15 cellular contexts compared by ENCODE assay signal in genomic region chr5:138636401-138636944, GRCh38.
"Had no signal": no experiment of that assay in that cellular context is flagged by ENCODE, and none has a peak within 500 bp of the region (broad histone marks: within the 10 kb centered on the region; RNA-seq: fewer than 3 reads in every experiment).

No MANE protein-coding gene starts in this region.

- ATAC-seq: activated T-helper 17 cell treated with anti-CD3 and anti-CD28 coated beads, Interleukin-2, amount 50 U/mL, for 72 hours; natural killer cell; right lobe of liver; stimulated activated naive CD8-positive, alpha-beta T cell treated with anti-CD3 and anti-CD28 coated beads, Interleukin-15, Interleukin-2, amounts not matched to agents 100 U/mL and 50 U/mL, for 24 hours; upper lobe of right lung had no signal

- DNase-seq: activated CD4-positive, alpha-beta T cell treated with anti-CD3 and anti-CD28 coated beads, Interleukin-2, amount 50 U/mL, for 1 hour; activated naive CD4-positive, alpha-beta T cell treated with anti-CD3 and anti-CD28 coated beads, Interleukin-2, amount 50 U/mL, for 16 hours; activated T-cell treated with anti-CD3 and anti-CD28 coated beads for 4 hours; adrenal gland; effector memory CD4-positive, alpha-beta T cell; immature natural killer cell; mammary epithelial cell; natural killer cell; right lobe of liver; stimulated activated CD4-positive, alpha-beta T cell treated with anti-CD3 and anti-CD28 coated beads, Interleukin-12 subunit alpha, Interleukin-12 subunit beta, amount 100 ng/mL, for 4 hours; stimulated activated naive CD8-positive, alpha-beta T cell treated with anti-CD3 and anti-CD28 coated beads, Interleukin-15, Interleukin-2, amounts not matched to agents 100 U/mL and 50 U/mL, for 24 hours; upper lobe of right lung had no signal

- H3K36me3 ChIP-seq: adrenal gland, prostate gland, right lobe of liver, suprapubic skin, upper lobe of right lung had no signal

- H3K4me3 ChIP-seq: adrenal gland, prostate gland, right lobe of liver, suprapubic skin, upper lobe of right lung had no signal

- H3K27me3 ChIP-seq: adrenal gland, right lobe of liver, suprapubic skin, upper lobe of right lung had no signal

- H3K4me1 ChIP-seq: prostate gland, right lobe of liver, upper lobe of right lung had no signal

- H3K9me3 ChIP-seq: adrenal gland, prostate gland, right lobe of liver, suprapubic skin, upper lobe of right lung had no signal

- H3K27ac ChIP-seq: right lobe of liver, suprapubic skin, upper lobe of right lung had no signal
